In the genomic region with DNA sequence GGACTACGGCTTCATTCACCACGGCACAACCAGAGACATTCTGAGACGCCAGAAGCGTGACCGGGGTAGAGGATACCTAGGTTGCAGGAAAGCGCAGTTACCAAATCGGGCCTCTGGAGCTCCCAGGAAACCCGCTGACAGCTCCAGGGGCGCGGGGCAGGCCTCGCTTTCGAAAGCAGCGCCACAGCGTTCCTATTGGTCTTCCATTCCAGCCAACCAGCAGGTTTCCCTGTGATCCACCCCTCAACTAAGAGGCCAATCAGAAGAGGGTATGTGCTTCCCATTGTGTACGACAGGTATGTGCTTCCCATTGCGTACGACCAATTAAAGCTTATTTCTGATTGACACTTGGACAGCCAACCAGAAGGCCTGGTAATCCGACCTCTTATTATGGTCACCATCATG, we compare ENCODE assay signal across 9 cellular contexts. TPM values are rescaled to one million over a fixed set of nuclear protein-coding genes. Genes with fewer than 3 reads are reported as not detected.
A peak's percentile ranks its signal among the peaks of the same experiment; 100 is the strongest.
DNase-seq lines count a peak whose midpoint lies in the region; ATAC-seq and TF ChIP-seq lines count a peak whose summit lies in the region.
"Had no signal": no experiment of that assay in that cellular context is flagged by ENCODE, and none has a peak within 500 bp of the region (broad histone marks: within the 10 kb centered on the region; RNA-seq: fewer than 3 reads in every experiment).

No MANE protein-coding gene starts in this region.

- peaks cover 16% of the 10 kb centered on the region for H3K4me1 Mint-ChIP-seq in dendritic cell treated with granulocyte-macrophage colony-stimulating factor and Interleukin-4, amounts not matched to agents 40 ng/mL and 50 ng/mL, for 4 days (ENCODE audit: low read depth)
- peaks cover 8 to 10% of the 10 kb centered on the region in 2 donors for H3K4me1 Mint-ChIP-seq in natural killer cell treated with Interleukin-12 subunit alpha and Interleukin-12 subunit beta and Interleukin-15 and Interleukin-18, amount 100 ng/mL, for 72 hours (ENCODE audit: low read depth in 2 of 2)

- no peak for TF ChIP-seq CTCF in BE2C (IDR thresholded peaks at IDR 0.05; ENCODE audit: low read depth, low read length)

- H3K4me3 Mint-ChIP-seq in dendritic cell treated with granulocyte-macrophage colony-stimulating factor and Interleukin-4, amounts not matched to agents 40 ng/mL and 50 ng/mL, for 4 days, result peak overlapping the region; percentile 57
- H3K4me3 Mint-ChIP-seq in natural killer cell treated with Interleukin-12 subunit alpha and Interleukin-12 subunit beta and Interleukin-15 and Interleukin-18, amount 100 ng/mL, for 72 hours, result peak overlapping the region; percentile 63

- ATAC-seq in GM19035 (IDR thresholded peaks at IDR 0.05; ENCODE audit: unreplicated experiment) (peak; percentile 93), HG03095 (IDR thresholded peaks at IDR 0.05; ENCODE audit: unreplicated experiment) (peak; percentile 66)
- peak; percentile 69 to 84 for ATAC-seq in natural killer cell treated with Interleukin-12 subunit alpha and Interleukin-12 subunit beta and Interleukin-15 and Interleukin-18, amount 100 ng/mL, for 72 hours
- ATAC-seq in stimulated activated naive CD8-positive, alpha-beta T cell treated with anti-CD3 and anti-CD28 coated beads, Interleukin-15, Interleukin-2, amounts not matched to agents 100 U/mL and 50 U/mL, for 24 hours, result no peak

- H3K36me3 Mint-ChIP-seq in dendritic cell treated with granulocyte-macrophage colony-stimulating factor and Interleukin-4, amounts not matched to agents 40 ng/mL and 50 ng/mL, for 4 days (ENCODE audit: low read depth), result peaks cover 4% of the 10 kb centered on the region
- H3K36me3 Mint-ChIP-seq in natural killer cell treated with Interleukin-12 subunit alpha and Interleukin-12 subunit beta and Interleukin-15 and Interleukin-18, amount 100 ng/mL, for 72 hours, result peaks cover 2% of the 10 kb centered on the region

- H3K9me3 Mint-ChIP-seq in dendritic cell treated with granulocyte-macrophage colony-stimulating factor and Interleukin-4, amounts not matched to agents 40 ng/mL and 50 ng/mL, for 4 days, result no peaks in the 10 kb centered on the region
- H3K9me3 Mint-ChIP-seq in natural killer cell treated with Interleukin-12 subunit alpha and Interleukin-12 subunit beta and Interleukin-15 and Interleukin-18, amount 100 ng/mL, for 72 hours, result no peaks in the 10 kb centered on the region

- no peak overlapping the region for H3K4me3 ChIP-seq in BE2C (ENCODE audit: low read depth, low read length)

- no peaks in the 10 kb centered on the region for H3K4me1 ChIP-seq in BE2C

- H3K27me3 Mint-ChIP-seq in dendritic cell treated with granulocyte-macrophage colony-stimulating factor and Interleukin-4, amounts not matched to agents 40 ng/mL and 50 ng/mL, for 4 days, result no peaks in the 10 kb centered on the region
- H3K27me3 Mint-ChIP-seq in natural killer cell treated with Interleukin-12 subunit alpha and Interleukin-12 subunit beta and Interleukin-15 and Interleukin-18, amount 100 ng/mL, for 72 hours, result no peaks in the 10 kb centered on the region

- peak; percentile 62 for DNase-seq in natural killer cell treated with Interleukin-12 subunit alpha and Interleukin-12 subunit beta and Interleukin-15 and Interleukin-18, amount 100 ng/mL, for 72 hours (ENCODE audit: low spot score)
- DNase-seq in BE2C (no peak), NCI-H2171 treated with DMSO at 0.1 percent for 48 hours (lab: John Stamatoyannopoulos, UW) (no peak), EL (no peak)
- no peak for DNase-seq in stimulated activated naive CD8-positive, alpha-beta T cell treated with anti-CD3 and anti-CD28 coated beads, Interleukin-15, Interleukin-2, amounts not matched to agents 100 U/mL and 50 U/mL, for 24 hours
- DNase-seq: GOT3 had no signal

- H3K9me3 ChIP-seq in BE2C, result no peaks in the 10 kb centered on the region

- no peaks in the 10 kb centered on the region for H3K27me3 ChIP-seq in BE2C

- intact Hi-C loops in dendritic cell treated with granulocyte-macrophage colony-stimulating factor and Interleukin-4, amounts not matched to agents 40 ng/mL and 50 ng/mL, for 4 days (cut with micrococcal nuclease), result no loop called here

- no peaks in the 10 kb centered on the region for H3K36me3 ChIP-seq in BE2C

- H3K27ac Mint-ChIP-seq in dendritic cell treated with granulocyte-macrophage colony-stimulating factor and Interleukin-4, amounts not matched to agents 40 ng/mL and 50 ng/mL, for 4 days, result peak overlapping the region; percentile 66
- peak overlapping the region in 1 of 2 donors; percentile 53 for H3K27ac Mint-ChIP-seq in natural killer cell treated with Interleukin-12 subunit alpha and Interleukin-12 subunit beta and Interleukin-15 and Interleukin-18, amount 100 ng/mL, for 72 hours

RNA-seq across cellular contexts. Expression of gene SNX12, which starts 14.9 kb away (rescaled TPM):
- total RNA-seq in natural killer cell treated with Interleukin-12 subunit alpha and Interleukin-12 subunit beta and Interleukin-15 and Interleukin-18, amount 100 ng/mL, for 72 hours, result 10 to 100 TPM; 43.3 to 51.8 TPM
- 64.0 TPM for polyA plus RNA-seq in BE2C (2012; ENCODE audit: insufficient read depth, insufficient read length, low read depth)

RNA-seq across cellular contexts. Expression of gene FOXO4, which starts 42.4 kb away (rescaled TPM):
- total RNA-seq in natural killer cell treated with Interleukin-12 subunit alpha and Interleukin-12 subunit beta and Interleukin-15 and Interleukin-18, amount 100 ng/mL, for 72 hours, result 10 to 100 TPM; 10.0 to 20.6 TPM
- 13.3 TPM for polyA plus RNA-seq in BE2C (2012; ENCODE audit: insufficient read depth, insufficient read length, low read depth)

RNA-seq across cellular contexts. Expression of gene CXorf65, which starts 53.3 kb away (rescaled TPM):
- 10 to 100 TPM; 18.0 to 28.1 TPM for total RNA-seq in natural killer cell treated with Interleukin-12 subunit alpha and Interleukin-12 subunit beta and Interleukin-15 and Interleukin-18, amount 100 ng/mL, for 72 hours
- polyA plus RNA-seq in BE2C (2012; ENCODE audit: insufficient read depth, insufficient read length, low read depth), result 1.1 TPM

RNA-seq across cellular contexts. Expression of gene IL2RG, which starts 58.2 kb away (rescaled TPM):
- 100 to 1,000 TPM; 241 to 512 TPM for total RNA-seq in natural killer cell treated with Interleukin-12 subunit alpha and Interleukin-12 subunit beta and Interleukin-15 and Interleukin-18, amount 100 ng/mL, for 72 hours
- polyA plus RNA-seq in BE2C (2012; ENCODE audit: insufficient read depth, insufficient read length, low read depth), result 1.7 TPM
